In the genomic region with DNA sequence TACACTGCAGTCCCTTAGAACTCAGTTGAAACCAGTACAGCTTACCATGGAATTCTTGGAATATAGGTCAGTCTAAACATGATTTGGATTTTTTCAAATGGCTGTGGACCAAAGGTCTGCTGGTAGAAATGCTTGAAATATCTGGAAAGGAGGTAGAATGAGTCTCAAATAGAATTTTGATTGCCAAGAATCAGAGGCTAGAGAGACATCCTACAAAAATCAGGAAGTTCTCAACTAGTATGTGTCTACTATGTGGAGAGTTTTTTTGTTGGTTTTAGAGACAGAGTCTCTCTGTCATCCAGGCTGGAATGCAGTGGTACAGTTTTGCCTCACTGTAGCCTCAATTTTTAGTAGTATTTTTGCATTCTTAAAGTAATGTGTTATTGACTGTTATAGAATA, we compare ENCODE assay signal across 1 cellular context.
TF ChIP-seq lines count a peak whose summit lies in the region.

No MANE protein-coding gene starts in this region.

TF ChIP-seq in IMR-90, 13 proteins besides CTCF, POLR2A, EP300 and RAD21:
- TF ChIP-seq NFE2L2 (IDR thresholded peaks at IDR 0.05; ENCODE audit: low read depth, low read length) (no peak), RFX5 (IDR thresholded peaks at IDR 0.05; ENCODE audit: low read depth, low read length) (no peak), MAZ (IDR thresholded peaks at IDR 0.05; ENCODE audit: borderline replicate concordance, low read depth, low read length) (no peak), RCOR1 (IDR thresholded peaks at IDR 0.05; ENCODE audit: insufficient replicate concordance, low read length) (no peak), FOS (IDR thresholded peaks at IDR 0.05; ENCODE audit: low read depth, low read length) (no peak), CEBPB (IDR thresholded peaks at IDR 0.05; ENCODE audit: low read depth, low read length) (no peak), SMC3 (IDR thresholded peaks at IDR 0.05; ENCODE audit: low read depth, low read length) (no peak), MAFK (IDR thresholded peaks at IDR 0.05; ENCODE audit: low read depth, low read length) (no peak), BHLHE40 (IDR thresholded peaks at IDR 0.05; ENCODE audit: low read depth, low read length) (no peak)
TF ChIP-seq in IMR-90: peak in this region for 0.
